9 cellular contexts compared by ENCODE assay signal in the genomic region with DNA sequence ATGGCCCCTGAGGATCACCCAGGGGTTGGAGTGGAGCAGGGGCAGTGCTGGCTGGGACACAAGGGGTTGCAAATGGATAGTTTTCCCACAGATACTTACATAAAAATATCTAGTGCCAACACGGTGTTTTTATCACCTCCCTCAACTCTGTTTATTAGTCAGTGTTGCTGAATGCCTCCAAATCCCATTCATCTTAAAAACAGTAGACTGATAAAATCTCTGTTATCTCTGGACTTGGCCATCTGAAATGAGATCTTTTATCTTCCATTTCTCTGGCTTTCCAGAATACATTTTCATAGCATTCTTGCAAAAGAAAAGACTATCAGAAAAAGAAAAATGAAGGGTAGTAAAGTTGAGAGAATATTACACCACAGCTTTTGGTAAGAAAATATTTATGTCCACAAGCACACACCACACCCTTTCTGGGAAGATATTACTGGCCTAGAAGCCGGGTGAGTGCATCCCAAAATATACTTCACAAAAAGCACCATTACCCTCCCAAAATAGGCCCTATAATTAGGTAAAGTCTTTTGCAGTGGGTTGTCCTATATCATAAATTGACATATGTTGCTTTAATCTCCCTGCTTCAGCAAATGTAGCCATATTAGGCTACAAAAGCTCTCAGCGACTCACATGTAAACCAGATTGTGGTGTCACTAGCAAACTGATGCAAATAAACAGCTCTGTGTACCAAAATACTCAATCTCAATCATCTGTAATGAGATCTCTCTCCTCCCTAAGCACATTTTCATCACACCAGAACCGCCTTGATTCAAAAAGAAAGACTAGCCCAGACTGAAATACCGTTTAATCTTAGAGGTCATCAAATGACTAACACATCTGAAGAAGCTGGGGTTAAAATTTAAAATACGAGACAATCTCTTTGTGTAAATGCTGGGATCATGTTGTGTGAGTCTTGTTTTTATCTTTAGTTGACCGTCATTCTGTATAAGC.
A peak's percentile ranks its signal among the peaks of the same experiment; 100 is the strongest.
DNase-seq lines count a peak whose midpoint lies in the region; ATAC-seq, FAIRE-seq and TF ChIP-seq lines count a peak whose summit lies in the region.
"Had no signal": no experiment of that assay in that cellular context is flagged by ENCODE, and none has a peak within 500 bp of the region (broad histone marks: within the 10 kb centered on the region; RNA-seq: fewer than 3 reads in every experiment).

No MANE protein-coding gene starts in this region.

- peaks cover 45% of the 10 kb centered on the region for H3K4me1 Mint-ChIP-seq in endodermal cell

- H3K36me3 ChIP-seq in endodermal cell (ENCODE audit: control insufficient read depth, insufficient read depth, low read length) (no peaks in the 10 kb centered on the region), small intestine (ENCODE audit: control insufficient read depth in 2 of 2, insufficient read depth in 2 of 2, low read length in 2 of 2) (no peaks in the 10 kb centered on the region), right lobe of liver (no peaks in the 10 kb centered on the region)

- TF ChIP-seq CTCF in endodermal cell (conservative IDR thresholded peaks at IDR 0.05) (no peak), right lobe of liver (IDR thresholded peaks at IDR 0.05) (no peak)

- peak overlapping the region; percentile 67 for H3K27ac Mint-ChIP-seq in endodermal cell

- peaks cover 29% of the 10 kb centered on the region for H3K4me1 ChIP-seq in endodermal cell (ENCODE audit: control insufficient read depth, insufficient read depth, low read length)
- H3K4me1 ChIP-seq in small intestine (ENCODE audit: control insufficient read depth in 2 of 2, insufficient read depth in 1 of 2, low read depth in 1 of 2, low read length in 1 of 2): no peaks in the 10 kb centered on the region
- H3K4me1 ChIP-seq in right lobe of liver: no peaks in the 10 kb centered on the region

- intact Hi-C loops in right lobe of liver (cut with DNase I): no loop called here

- H3K9me3 ChIP-seq in endodermal cell (ENCODE audit: control insufficient read depth, low read length): no peaks in the 10 kb centered on the region
- H3K9me3 ChIP-seq in small intestine (ENCODE audit: control insufficient read depth, low read depth): no peaks in the 10 kb centered on the region
- no peaks in the 10 kb centered on the region for H3K9me3 ChIP-seq in right lobe of liver

- no peak overlapping the region for H3K4me3 ChIP-seq in endodermal cell (ENCODE audit: low read length)
- no peak overlapping the region for H3K4me3 ChIP-seq in small intestine (ENCODE audit: low read depth in 1 of 2, low read length in 2 of 2)
- no peak overlapping the region for H3K4me3 ChIP-seq in right lobe of liver

- no peak for TF ChIP-seq POLR2A in right lobe of liver (IDR thresholded peaks at IDR 0.05)

- H3K27ac ChIP-seq in endodermal cell (ENCODE audit: low read depth, low read length) (no peak overlapping the region), small intestine (ENCODE audit: low read depth in 1 of 2, low read length in 1 of 2) (peak overlapping the region; percentile 27 to 64), right lobe of liver (no peak overlapping the region)

- no peaks in the 10 kb centered on the region for H3K9me3 Mint-ChIP-seq in endodermal cell

- peak; percentile 51 for ATAC-seq in GM19351 (IDR thresholded peaks at IDR 0.05; ENCODE audit: unreplicated experiment)
- no peak for ATAC-seq in right lobe of liver

- no peak overlapping the region for H3K9ac ChIP-seq in endodermal cell (ENCODE audit: extremely low read depth, low read length, poor library complexity, severe bottlenecking)

- peak overlapping the region; percentile 1 for H3K4me3 Mint-ChIP-seq in endodermal cell

- DNase-seq in NCI-H82 (lab: John Stamatoyannopoulos, UW) (peak; percentile 91), endodermal cell (no peak), small intestine (no peak), right lobe of liver (no peak), NCI-H1930 (lab: John Stamatoyannopoulos, UW) (no peak), HuH-7 (ENCODE audit: low spot score) (no peak)
- DNase-seq: EL, NCI-H510A treated with DMSO at 0.1 percent for 48 hours had no signal

- H3K27me3 ChIP-seq in endodermal cell (ENCODE audit: control insufficient read depth, insufficient read depth, low read length, poor library complexity, severe bottlenecking) (no peaks in the 10 kb centered on the region), small intestine (ENCODE audit: control insufficient read depth in 2 of 2, insufficient read depth in 2 of 2, low read length in 2 of 2) (no peaks in the 10 kb centered on the region), right lobe of liver (no peaks in the 10 kb centered on the region)

- no peaks in the 10 kb centered on the region for H3K36me3 Mint-ChIP-seq in endodermal cell (ENCODE audit: low read depth)

- no peaks in the 10 kb centered on the region for H3K27me3 Mint-ChIP-seq in endodermal cell (ENCODE audit: insufficient read depth)

- no peak for FAIRE-seq in small intestine (lab: Jason Lieb, UNC)

- WGBS in endodermal cell (ENCODE audit: insufficient coverage in 1 of 2, insufficient read length in 1 of 2), 2 experiments: 79 to 80% methylated on average over 3 to 7 of the region's 7 CpGs
- WGBS in small intestine, 3 donors: 42 to 58% (median 45%) methylated on average over 7 of the region's 7 CpGs
- WGBS in right lobe of liver (ENCODE audit: insufficient coverage, low coverage, low lambda C conversion rate, missing lambda C conversion rate): 56% methylated on average over 7 of the region's 7 CpGs

Comparison
In these comparisons a context has a peak if more than half of its experiments do, and no peak if none do; other contexts are left out.
1. H3K27ac ChIP-seq: peak in small intestine (2 of 2); none in endodermal cell (single experiment) and right lobe of liver (0 of 3).